16 cellular contexts compared by ENCODE assay signal in genomic region chr15:79881254-79881653, GRCh38.
"Had no signal": no experiment of that assay in that cellular context is flagged by ENCODE, and none has a peak within 500 bp of the region (broad histone marks: within the 10 kb centered on the region; RNA-seq: fewer than 3 reads in every experiment).

No MANE protein-coding gene starts in this region.

- H3K27ac Mint-ChIP-seq: activated CD4-positive, alpha-beta T cell treated with anti-CD3 and anti-CD28 coated beads, Interleukin-2, amount 10 ng/mL, durations not matched to agents 24 days and 14 days; activated naive CD4-positive, alpha-beta T cell treated with anti-CD3 and anti-CD28 coated beads, Interleukin-2, amount 10 ng/mL, durations not matched to agents 7 days and 5 days; activated T-helper 2 cell treated with anti-CD3 and anti-CD28 coated beads, Interferon-gamma antibody, Interleukin-2, Interleukin-4, amounts not matched to agents 10 μg/mL and 5 μg/mL and 100 μg/mL, durations not matched to agents 14 hours and 24 hours and 36 hours; dendritic cell treated with granulocyte-macrophage colony-stimulating factor and Interleukin-4, amounts not matched to agents 40 ng/mL and 50 ng/mL, for 4 days had no signal

- H3K4me3 Mint-ChIP-seq: activated CD4-positive, alpha-beta T cell treated with anti-CD3 and anti-CD28 coated beads, Interleukin-2, amount 10 ng/mL, durations not matched to agents 24 days and 14 days; activated naive CD4-positive, alpha-beta T cell treated with anti-CD3 and anti-CD28 coated beads, Interleukin-2, amount 10 ng/mL, durations not matched to agents 7 days and 5 days; dendritic cell treated with granulocyte-macrophage colony-stimulating factor and Interleukin-4, amounts not matched to agents 40 ng/mL and 50 ng/mL, for 4 days had no signal

- H3K4me3 ChIP-seq: esophagus muscularis mucosa, lung, right atrium auricular region, thyroid gland had no signal

- DNase-seq: activated CD4-positive, alpha-beta T cell treated with anti-CD3 and anti-CD28 coated beads, Interleukin-2, amount 10 ng/mL, durations not matched to agents 24 days and 14 days; activated CD8-positive, alpha-beta memory T cell treated with anti-CD3 and anti-CD28 coated beads for 24 hours; activated naive CD4-positive, alpha-beta T cell treated with anti-CD3 and anti-CD28 coated beads, Interleukin-2, amount 10 ng/mL, durations not matched to agents 7 days and 5 days; activated T-cell treated with anti-CD3 and anti-CD28 coated beads for 4 hours; brain microvascular endothelial cell; cerebellar nuclear complex; left colon; naive thymus-derived CD4-positive, alpha-beta T cell; small intestine; T-helper 9 cell; thyroid gland had no signal

- H3K27me3 Mint-ChIP-seq: activated CD4-positive, alpha-beta T cell treated with anti-CD3 and anti-CD28 coated beads, Interleukin-2, amount 10 ng/mL, durations not matched to agents 24 days and 14 days; activated naive CD4-positive, alpha-beta T cell treated with anti-CD3 and anti-CD28 coated beads, Interleukin-2, amount 10 ng/mL, durations not matched to agents 7 days and 5 days; dendritic cell treated with granulocyte-macrophage colony-stimulating factor and Interleukin-4, amounts not matched to agents 40 ng/mL and 50 ng/mL, for 4 days; naive thymus-derived CD4-positive, alpha-beta T cell had no signal

- H3K4me1 Mint-ChIP-seq: activated naive CD4-positive, alpha-beta T cell treated with anti-CD3 and anti-CD28 coated beads, Interleukin-2, amount 10 ng/mL, durations not matched to agents 7 days and 5 days had no signal
